Comparison of ENCODE assay signal across 1 cellular context in genomic region chr1:155912056-155912536, GRCh38.
TF ChIP-seq lines count a peak whose summit lies in the region.

No MANE protein-coding gene starts in this region.

TF ChIP-seq in GM12878, 131 proteins besides CTCF, POLR2A, EP300 and RAD21:
- TF ChIP-seq DPF2 (IDR thresholded peaks at IDR 0.05) (0 out of 2 replicates have a peak, but pooled peaks have one; percentile 25), CHD4 (IDR thresholded peaks at IDR 0.05) (no peak), RELB (IDR thresholded peaks at IDR 0.05; ENCODE audit: low read depth) (no peak), ZNF217 (IDR thresholded peaks at IDR 0.05) (no peak), YBX1 (IDR thresholded peaks at IDR 0.05) (no peak), TCF7 (IDR thresholded peaks at IDR 0.05; ENCODE audit: borderline replicate concordance) (no peak), NBN (IDR thresholded peaks at IDR 0.05) (no peak), KDM1A (IDR thresholded peaks at IDR 0.05; ENCODE audit: borderline replicate concordance) (no peak)
- TF ChIP-seq, protein P1, sequence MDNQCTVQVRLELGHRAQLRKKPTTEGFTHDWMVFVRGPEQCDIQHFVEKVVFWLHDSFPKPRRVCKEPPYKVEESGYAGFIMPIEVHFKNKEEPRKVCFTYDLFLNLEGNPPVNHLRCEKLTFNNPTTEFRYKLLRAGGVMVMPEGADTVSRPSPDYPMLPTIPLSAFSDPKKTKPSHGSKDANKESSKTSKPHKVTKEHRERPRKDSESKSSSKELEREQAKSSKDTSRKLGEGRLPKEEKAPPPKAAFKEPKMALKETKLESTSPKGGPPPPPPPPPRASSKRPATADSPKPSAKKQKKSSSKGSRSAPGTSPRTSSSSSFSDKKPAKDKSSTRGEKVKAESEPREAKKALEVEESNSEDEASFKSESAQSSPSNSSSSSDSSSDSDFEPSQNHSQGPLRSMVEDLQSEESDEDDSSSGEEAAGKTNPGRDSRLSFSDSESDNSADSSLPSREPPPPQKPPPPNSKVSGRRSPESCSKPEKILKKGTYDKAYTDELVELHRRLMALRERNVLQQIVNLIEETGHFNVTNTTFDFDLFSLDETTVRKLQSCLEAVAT (IDR thresholded peaks at IDR 0.05) = peak; percentile 60
